ENCODE assay signal across 12 cellular contexts in genomic region chr10:86262671-86263165, GRCh38.
DNase-seq lines count a peak whose midpoint lies in the region; ATAC-seq, FAIRE-seq and TF ChIP-seq lines count a peak whose summit lies in the region.
"Had no signal": no experiment of that assay in that cellular context is flagged by ENCODE, and none has a peak within 500 bp of the region (broad histone marks: within the 10 kb centered on the region; RNA-seq: fewer than 3 reads in every experiment).

No MANE protein-coding gene starts in this region.

- H3K27ac ChIP-seq in neuronal stem cell (replicated peaks; ENCODE audit: low read length) (no peak overlapping the region), thoracic aorta (no peak overlapping the region)
- H3K27ac ChIP-seq: 22Rv1, ascending aorta had no signal

- no CpG with 5 or more reads among the region's 28 CpGs for WGBS in neuronal stem cell (ENCODE audit: extremely low coverage in 2 of 2, insufficient read length in 2 of 2, insufficient replicate concordance in 1 of 2), 2 donors

- no peaks in the 10 kb centered on the region for H3K9me3 ChIP-seq in neuronal stem cell (replicated peaks in 1 of 2; ENCODE audit: control insufficient read depth in 2 of 2, insufficient read depth in 1 of 2, low read depth in 1 of 2, low read length in 2 of 2)
- no peaks in the 10 kb centered on the region for H3K9me3 ChIP-seq in thoracic aorta
- H3K9me3 ChIP-seq: ascending aorta had no signal

- H3K36me3 ChIP-seq in neuronal stem cell (replicated peaks in 1 of 2; ENCODE audit: control insufficient read depth in 2 of 2, insufficient read depth in 2 of 2, low read length in 2 of 2) (no peaks in the 10 kb centered on the region), thoracic aorta (no peaks in the 10 kb centered on the region)
- H3K36me3 ChIP-seq: ascending aorta had no signal

- peak overlapping the region; percentile 19 for H4K8ac ChIP-seq in neuronal stem cell (ENCODE audit: low read depth, low read length)

- no peak for FAIRE-seq in frontal cortex (lab: Jason Lieb, UNC)

- no peak overlapping the region for H2AFZ ChIP-seq in neuronal stem cell (ENCODE audit: low read length)

- H2AK5ac ChIP-seq in neuronal stem cell (ENCODE audit: low read depth, low read length), result peak overlapping the region; percentile 78

- peak overlapping the region; percentile 54 for H2BK5ac ChIP-seq in neuronal stem cell (ENCODE audit: low read length)

- H3K27me3 ChIP-seq in neuronal stem cell (ENCODE audit: control insufficient read depth in 3 of 3, insufficient read depth in 3 of 3, low read depth in 1 of 3, low read length in 3 of 3), result peaks cover 0 to 3% (median 0%) of the 10 kb centered on the region in 3 experiments
- no peaks in the 10 kb centered on the region for H3K27me3 ChIP-seq in thoracic aorta (replicated peaks; ENCODE audit: insufficient read depth)
- H3K27me3 ChIP-seq: ascending aorta had no signal

- H2BK15ac ChIP-seq in neuronal stem cell (ENCODE audit: low read length), result peak overlapping the region; percentile 39

- H3K4me1 ChIP-seq in neuronal stem cell (ENCODE audit: control insufficient read depth in 2 of 2, insufficient read depth in 1 of 2, low read depth in 1 of 2, low read length in 2 of 2) (peaks cover 0 to 15% of the 10 kb centered on the region in 2 donors), thoracic aorta (ENCODE audit: control insufficient read depth in 1 of 2, low read depth in 2 of 2) (no peaks in the 10 kb centered on the region)
- H3K4me1 ChIP-seq: ascending aorta had no signal

- no peak overlapping the region for H3K4ac ChIP-seq in neuronal stem cell (ENCODE audit: low read length)

- TF ChIP-seq CTCF in thoracic aorta (IDR thresholded peaks at IDR 0.05), result no peak

- H2BK12ac ChIP-seq in neuronal stem cell (ENCODE audit: low read length), result no peak overlapping the region

- H3K23ac ChIP-seq in neuronal stem cell (ENCODE audit: low read depth, low read length, poor library complexity), result no peak overlapping the region

- no peak overlapping the region for H4K91ac ChIP-seq in neuronal stem cell (ENCODE audit: low read depth, low read length, poor library complexity)

- H3K4me3 ChIP-seq in neuronal stem cell (ENCODE audit: low read length in 2 of 2), result no peak overlapping the region
- peak overlapping the region; percentile 7 for H3K4me3 ChIP-seq in thoracic aorta

- no peak overlapping the region for H3K9ac ChIP-seq in neuronal stem cell (ENCODE audit: low read depth, low read length, poor library complexity)

- ATAC-seq in thoracic aorta (ENCODE audit: insufficient number of reproducible peaks, low FRiP score, low read depth), result no peak

- H2BK120ac ChIP-seq in neuronal stem cell (ENCODE audit: low read depth, low read length), result no peak overlapping the region

- no peak overlapping the region for H3K14ac ChIP-seq in neuronal stem cell (ENCODE audit: low read length)

- peaks cover 2% of the 10 kb centered on the region for H3K79me1 ChIP-seq in neuronal stem cell (ENCODE audit: low read depth, low read length)

- H3K4me2 ChIP-seq in neuronal stem cell (ENCODE audit: insufficient read depth, low read length, poor library complexity, severe bottlenecking), result no peak overlapping the region

- DNase-seq in DMS153 treated with DMSO at 0.1 percent for 48 hours (lab: John Stamatoyannopoulos, UW; ENCODE audit: unreplicated experiment) (peak; percentile 40), DMS153 (lab: John Stamatoyannopoulos, UW) (no peak), frontal cortex (ENCODE audit: low spot score in 2 of 2) (peak; percentile 60 to 64), neuronal stem cell (ENCODE audit: low spot score) (no peak), thoracic aorta (ENCODE audit: low spot score) (no peak), GM19240 (ENCODE audit: insufficient read length, low spot score) (no peak), NCI-H2227 (lab: John Stamatoyannopoulos, UW; ENCODE audit: unreplicated experiment) (no peak), NCI-H2081 (lab: John Stamatoyannopoulos, UW) (no peak)
- DNase-seq: activated T-cell treated with anti-CD3 and anti-CD28 coated beads, Interleukin-2, amount 50 U/mL, for 4 hours; NCI-H2171 treated with DMSO at 0.1 percent for 48 hours had no signal

- H3K18ac ChIP-seq in neuronal stem cell (ENCODE audit: low read length), result peak overlapping the region; percentile 88

Comparison
In these comparisons a context has a peak if more than half of its experiments do, and no peak if none do; other contexts are left out.
1. DNase-seq: peak in DMS153 treated with DMSO at 0.1 percent for 48 hours (single experiment) and frontal cortex (2 of 2); none in DMS153 (single experiment), neuronal stem cell (single experiment), thoracic aorta (single experiment), GM19240 (single experiment), NCI-H2227 (single experiment) and NCI-H2081 (0 of 2).